In genomic region chr11:37343279-37343678, GRCh38 we compare ENCODE assay signal across 21 cellular contexts.
DNase-seq lines count a peak whose midpoint lies in the region; FAIRE-seq and TF ChIP-seq lines count a peak whose summit lies in the region.
"Had no signal": no experiment of that assay in that cellular context is flagged by ENCODE, and none has a peak within 500 bp of the region (broad histone marks: within the 10 kb centered on the region; RNA-seq: fewer than 3 reads in every experiment).

No MANE protein-coding gene starts in this region.

- no peaks in the 10 kb centered on the region for H3K9me2 ChIP-seq in neural cell (ENCODE audit: insufficient read depth, low read length)

- H4K20me1 ChIP-seq in neural cell (ENCODE audit: insufficient read depth) = no peaks in the 10 kb centered on the region
- H4K20me1 ChIP-seq: BLaER1 treated with 17β-estradiol and CSF1 and Interleukin-3, amounts not matched to agents 10 nM and 100 nM had no signal

- no peaks in the 10 kb centered on the region for H3K79me2 ChIP-seq in neural cell (replicated peaks; ENCODE audit: insufficient read depth, low read length)

- FAIRE-seq in urothelium cell line (lab: Jason Lieb, UNC) = no peak
- FAIRE-seq: A549, D721Med, G401.6, GM12891 had no signal

- H3K36me3 ChIP-seq in neural cell (ENCODE audit: insufficient read depth, low read length) = no peaks in the 10 kb centered on the region
- H3K36me3 ChIP-seq: BLaER1 treated with 17β-estradiol and CSF1 and Interleukin-3, amounts not matched to agents 10 nM and 100 nM had no signal

- TF ChIP-seq EP300 in neural cell (conservative IDR thresholded peaks at IDR 0.05; ENCODE audit: poor library complexity, severe bottlenecking) = peak; percentile 98

- H3K9ac ChIP-seq in neural cell (ENCODE audit: low read length) = no peak overlapping the region
- H3K9ac ChIP-seq: BLaER1 treated with 17β-estradiol and CSF1 and Interleukin-3, amounts not matched to agents 10 nM and 100 nM had no signal

- H3K4me2 ChIP-seq in neural cell (ENCODE audit: low read length) = peak overlapping the region; percentile 46
- H3K4me2 ChIP-seq: A549; BLaER1 treated with 17β-estradiol and CSF1 and Interleukin-3, amounts not matched to agents 10 nM and 100 nM had no signal

- peak; percentile 17 for TF ChIP-seq CTCF in neural cell (IDR thresholded peaks at IDR 0.05; ENCODE audit: poor library complexity, severe bottlenecking)

- peak overlapping the region; percentile 7 for H3K27ac ChIP-seq in neural cell (ENCODE audit: low read length)
- H3K27ac ChIP-seq: 22Rv1; A549; BLaER1 treated with 17β-estradiol and CSF1 and Interleukin-3, amounts not matched to agents 10 nM and 100 nM; C4-2B had no signal

- peak; percentile 1 for DNase-seq in NCI-H82 (lab: John Stamatoyannopoulos, UW)
- no peak for DNase-seq in NCI-H82 treated with DMSO at 0.1 percent for 48 hours (lab: John Stamatoyannopoulos, UW; ENCODE audit: unreplicated experiment)
- peak; percentile 1 for DNase-seq in amniotic epithelial cell (ENCODE audit: low read depth)
- DNase-seq in urothelium cell line (ENCODE audit: low spot score) = no peak
- DNase-seq in Kasumi-1 (lab: John Stamatoyannopoulos, UW) = no peak
- DNase-seq in activated CD4-positive, alpha-beta T cell treated with anti-CD3 and anti-CD28 coated beads for 1 hour = no peak
- DNase-seq: AML-193; Caco-2; Calu3; CD4-positive, alpha-beta T cell; CD8-positive, alpha-beta T cell; DMS79 treated with DMSO at 0.1 percent for 48 hours; GF-D8 had no signal

- H3K27me3 ChIP-seq in neural cell (ENCODE audit: insufficient read depth, low read depth, low read length) = peaks cover 6% of the 10 kb centered on the region
- H3K27me3 ChIP-seq: BLaER1 treated with 17β-estradiol and CSF1 and Interleukin-3, amounts not matched to agents 10 nM and 100 nM had no signal

- TF ChIP-seq RAD21 in neural cell (conservative IDR thresholded peaks at IDR 0.05) = peak; percentile 48

- H3K4me3 ChIP-seq in neural cell (ENCODE audit: low read length) = no peak overlapping the region
- H3K4me3 ChIP-seq: A549; BLaER1 treated with 17β-estradiol and CSF1 and Interleukin-3, amounts not matched to agents 10 nM and 100 nM had no signal

- H2AFZ ChIP-seq in neural cell (ENCODE audit: low read depth, low read length) = no peak overlapping the region

- H3F3A ChIP-seq in neural cell (ENCODE audit: insufficient read depth, low read length, poor library complexity, severe bottlenecking) = peaks cover 4% of the 10 kb centered on the region

- no peaks in the 10 kb centered on the region for H3K9me3 ChIP-seq in neural cell (ENCODE audit: low read length)
- H3K9me3 ChIP-seq: A549; BLaER1 treated with 17β-estradiol and CSF1 and Interleukin-3, amounts not matched to agents 10 nM and 100 nM; Caco-2 had no signal

TF ChIP-seq in neural cell, 6 proteins besides CTCF, POLR2A, EP300 and RAD21:
- TF ChIP-seq TAF1 (IDR thresholded peaks at IDR 0.05; ENCODE audit: low read depth) (no peak), POLR2AphosphoS5 (IDR thresholded peaks at IDR 0.05) (peak; percentile 91), MXI1 (conservative IDR thresholded peaks at IDR 0.05; ENCODE audit: poor library complexity, severe bottlenecking) (peak; percentile 17), SMC3 (conservative IDR thresholded peaks at IDR 0.05; ENCODE audit: poor library complexity) (peak; percentile 62), EZH2 (IDR thresholded peaks at IDR 0.05; ENCODE audit: borderline replicate concordance, insufficient read depth, low read length, poor library complexity, severe bottlenecking) (no peak), REST (IDR thresholded peaks at IDR 0.05; ENCODE audit: borderline replicate concordance) (peak; percentile 82)

Comparison
In these comparisons a context has a peak if more than half of its experiments do, and no peak if none do; other contexts are left out.
1. DNase-seq: peak in NCI-H82 (single experiment) and amniotic epithelial cell (single experiment); none in NCI-H82 treated with DMSO at 0.1 percent for 48 hours (single experiment), urothelium cell line (single experiment), Kasumi-1 (0 of 2) and activated CD4-positive, alpha-beta T cell treated with anti-CD3 and anti-CD28 coated beads for 1 hour (single experiment).